1 cellular context compared by ENCODE assay signal in genomic region chr16:54577566-54578180, GRCh38.
TF ChIP-seq lines count a peak whose summit lies in the region.

No MANE protein-coding gene starts in this region.

TF ChIP-seq in WTC11, 78 proteins besides CTCF, POLR2A, EP300 and RAD21 (continued from another document):
- TF ChIP-seq, protein P1, sequence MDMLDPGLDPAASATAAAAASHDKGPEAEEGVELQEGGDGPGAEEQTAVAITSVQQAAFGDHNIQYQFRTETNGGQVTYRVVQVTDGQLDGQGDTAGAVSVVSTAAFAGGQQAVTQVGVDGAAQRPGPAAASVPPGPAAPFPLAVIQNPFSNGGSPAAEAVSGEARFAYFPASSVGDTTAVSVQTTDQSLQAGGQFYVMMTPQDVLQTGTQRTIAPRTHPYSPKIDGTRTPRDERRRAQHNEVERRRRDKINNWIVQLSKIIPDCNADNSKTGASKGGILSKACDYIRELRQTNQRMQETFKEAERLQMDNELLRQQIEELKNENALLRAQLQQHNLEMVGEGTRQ (CRISPR knock-in tag; IDR thresholded peaks at IDR 0.05), result no peak
- TF ChIP-seq KAT7 (CRISPR knock-in tag; IDR thresholded peaks at IDR 0.05; ENCODE audit: borderline replicate concordance), result no peak
- no peak for TF ChIP-seq NFE2L1 (CRISPR knock-in tag; IDR thresholded peaks at IDR 0.05)
